In genomic region chr6:105896052-105896820, GRCh38 we compare ENCODE assay signal across 19 cellular contexts.
DNase-seq lines count a peak whose midpoint lies in the region; ATAC-seq, FAIRE-seq and TF ChIP-seq lines count a peak whose summit lies in the region.
"Had no signal": no experiment of that assay in that cellular context is flagged by ENCODE, and none has a peak within 500 bp of the region (broad histone marks: within the 10 kb centered on the region; RNA-seq: fewer than 3 reads in every experiment).

No MANE protein-coding gene starts in this region.

- ATAC-seq in HG03521 (IDR thresholded peaks at IDR 0.05; ENCODE audit: unreplicated experiment) (peak; percentile 22), HG03196 (IDR thresholded peaks at IDR 0.05; ENCODE audit: unreplicated experiment) (no peak), GM19328 (IDR thresholded peaks at IDR 0.05; ENCODE audit: unreplicated experiment) (no peak)
- ATAC-seq: stimulated activated effector memory CD8-positive, alpha-beta T cell treated with anti-CD3 and anti-CD28 coated beads, Interleukin-12 subunit alpha, Interleukin-12 subunit beta, amount 100 ng/mL, for 72 hours had no signal

- no peak for FAIRE-seq in astrocyte (lab: Jason Lieb, UNC)
- FAIRE-seq: A204.1 had no signal

- no peak overlapping the region for H3K4me2 ChIP-seq in astrocyte (ENCODE audit: low read length)

- H3K36me3 Mint-ChIP-seq in astrocyte (ENCODE audit: low read depth, unreplicated experiment): no peaks in the 10 kb centered on the region

- H3K27me3 ChIP-seq in astrocyte (ENCODE audit: insufficient read depth, low read length) (no peaks in the 10 kb centered on the region), testis (no peaks in the 10 kb centered on the region)

- WGBS in testis, 2 donors: 28 to 47% methylated on average over 12 of the region's 12 CpGs

- H3K9me3 ChIP-seq in astrocyte (ENCODE audit: insufficient read depth, low read depth, low read length) (no peaks in the 10 kb centered on the region), testis (no peaks in the 10 kb centered on the region)

- peak; percentile 15 for DNase-seq in NCI-H748 (lab: John Stamatoyannopoulos, UW; ENCODE audit: unreplicated experiment)
- no peak for DNase-seq in NCI-H748 treated with DMSO at 0.1 percent for 48 hours (lab: John Stamatoyannopoulos, UW)
- peak; percentile 60 for DNase-seq in astrocyte (ENCODE audit: low read depth)
- peak; percentile 20 for DNase-seq in testis
- DNase-seq in effector CD4-positive, alpha-beta T cell: no peak
- DNase-seq: activated CD4-positive, alpha-beta T cell treated with anti-CD3 and anti-CD28 coated beads for 4 hours; activated naive CD8-positive, alpha-beta T cell treated with anti-CD3 and anti-CD28 coated beads, Interleukin-2, amount 10 ng/mL, durations not matched to agents 7 days and 5 days; activated T-cell treated with anti-CD3 and anti-CD28 coated beads, Interleukin-2, amount 50 U/mL, for 24 hours; caudate nucleus; CD8-positive, alpha-beta memory T cell; effector memory CD4-positive, alpha-beta T cell; GDM1; KBM-7; NCI-H1105 treated with DMSO at 0.1 percent for 48 hours had no signal

- no peak overlapping the region for H3K4me3 Mint-ChIP-seq in astrocyte (ENCODE audit: unreplicated experiment)
- H3K4me3 Mint-ChIP-seq: activated naive CD8-positive, alpha-beta T cell treated with anti-CD3 and anti-CD28 coated beads, Interleukin-2, amount 10 ng/mL, durations not matched to agents 7 days and 5 days; activated T-cell treated with anti-CD3 and anti-CD28 coated beads, Interleukin-2, amount 50 U/mL, for 24 hours; CD8-positive, alpha-beta memory T cell; stimulated activated effector memory CD8-positive, alpha-beta T cell treated with anti-CD3 and anti-CD28 coated beads, Interleukin-12 subunit alpha, Interleukin-12 subunit beta, amount 100 ng/mL, for 72 hours had no signal

- H3K27ac ChIP-seq in astrocyte (ENCODE audit: low read depth, low read length) (no peak overlapping the region), testis (no peak overlapping the region)

- intact Hi-C loops in testis (cut with DNase I; ENCODE audit: low total_unique reads): no loop called here

- no peak overlapping the region for H3K27ac Mint-ChIP-seq in astrocyte (ENCODE audit: unreplicated experiment)
- H3K27ac Mint-ChIP-seq: activated naive CD8-positive, alpha-beta T cell treated with anti-CD3 and anti-CD28 coated beads, Interleukin-2, amount 10 ng/mL, durations not matched to agents 7 days and 5 days; activated T-cell treated with anti-CD3 and anti-CD28 coated beads, Interleukin-2, amount 50 U/mL, for 24 hours; CD8-positive, alpha-beta memory T cell; stimulated activated effector memory CD8-positive, alpha-beta T cell treated with anti-CD3 and anti-CD28 coated beads, Interleukin-12 subunit alpha, Interleukin-12 subunit beta, amount 100 ng/mL, for 72 hours had no signal

- peaks cover 13% of the 10 kb centered on the region for H3K9me3 Mint-ChIP-seq in astrocyte (ENCODE audit: unreplicated experiment)
- H3K9me3 Mint-ChIP-seq: CD8-positive, alpha-beta memory T cell; stimulated activated effector memory CD8-positive, alpha-beta T cell treated with anti-CD3 and anti-CD28 coated beads, Interleukin-12 subunit alpha, Interleukin-12 subunit beta, amount 100 ng/mL, for 72 hours had no signal

- H2AFZ ChIP-seq in astrocyte (ENCODE audit: low read depth, low read length): no peak overlapping the region

- H3K36me3 ChIP-seq in astrocyte (ENCODE audit: insufficient read depth, low read length) (no peaks in the 10 kb centered on the region), testis (ENCODE audit: low read depth, missing control alignments) (no peaks in the 10 kb centered on the region)

- H4K20me1 ChIP-seq in astrocyte (ENCODE audit: insufficient read depth, low read length): no peaks in the 10 kb centered on the region

- H3K4me1 Mint-ChIP-seq in astrocyte (ENCODE audit: low read depth, unreplicated experiment): peaks cover 25% of the 10 kb centered on the region

- no peak for TF ChIP-seq POLR2A in testis (IDR thresholded peaks at IDR 0.05)

- no peaks in the 10 kb centered on the region for H3K79me2 ChIP-seq in astrocyte (ENCODE audit: insufficient read depth, low read length)

- peaks cover 15% of the 10 kb centered on the region for H3K4me1 ChIP-seq in astrocyte (ENCODE audit: insufficient read depth, low read length)
- no peaks in the 10 kb centered on the region for H3K4me1 ChIP-seq in testis

- TF ChIP-seq CTCF in astrocyte (IDR thresholded peaks at IDR 0.05; ENCODE audit: insufficient read depth, low read depth, low read length) (no peak), testis (IDR thresholded peaks at IDR 0.05) (no peak)

- H3K27me3 Mint-ChIP-seq in astrocyte (ENCODE audit: low read depth, unreplicated experiment): no peaks in the 10 kb centered on the region

- H3K4me3 ChIP-seq in astrocyte (ENCODE audit: insufficient read depth, low read depth, low read length): no peak overlapping the region
- no peak overlapping the region for H3K4me3 ChIP-seq in testis

- no peak overlapping the region for H3K9ac ChIP-seq in astrocyte (ENCODE audit: low read length)

Comparison
In these comparisons a context has a peak if more than half of its experiments do, and no peak if none do; other contexts are left out.
1. DNase-seq: peak in NCI-H748 (single experiment), astrocyte (single experiment) and testis (single experiment); none in NCI-H748 treated with DMSO at 0.1 percent for 48 hours (single experiment) and effector CD4-positive, alpha-beta T cell (single experiment).